In the genomic region with DNA sequence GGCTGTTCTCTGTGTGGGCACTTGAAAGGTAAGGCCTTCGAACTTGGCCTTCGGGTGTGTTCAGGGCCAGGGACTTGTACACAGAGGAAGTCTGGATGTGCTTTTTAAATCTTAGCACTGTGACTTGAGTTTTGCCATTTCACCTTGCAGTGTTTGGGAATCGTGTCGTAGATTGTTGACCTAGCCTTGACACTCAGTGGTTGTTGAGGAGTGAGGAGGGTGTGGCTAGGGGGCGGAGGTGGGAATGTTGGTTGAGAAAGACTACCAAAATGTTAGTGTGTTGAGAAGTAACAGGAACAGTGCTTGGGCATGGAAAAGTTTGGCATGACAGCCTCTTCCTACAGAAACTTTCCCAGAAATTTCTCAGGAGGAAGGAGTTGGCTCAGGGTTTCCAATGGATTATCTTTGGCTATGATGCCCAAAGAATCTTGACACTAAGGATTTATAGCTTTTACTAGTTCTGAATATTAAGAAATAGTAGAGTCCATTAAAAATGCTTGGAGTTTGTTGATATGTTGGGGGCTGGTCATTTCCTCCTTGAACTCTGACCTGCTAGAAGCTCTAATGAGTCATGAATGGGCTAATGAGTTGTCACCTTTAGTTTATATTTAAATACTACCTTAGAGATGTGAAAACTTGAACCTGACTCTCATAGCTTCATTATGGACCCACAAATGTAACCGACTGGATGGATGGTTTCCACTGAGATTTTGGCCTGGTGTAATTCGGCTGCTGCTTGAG, we compare ENCODE assay signal across 21 cellular contexts. TPM values are rescaled to one million over a fixed set of nuclear protein-coding genes. Genes with fewer than 3 reads are reported as not detected.
A peak's percentile ranks its signal among the peaks of the same experiment; 100 is the strongest.
DNase-seq lines count a peak whose midpoint lies in the region; ATAC-seq, FAIRE-seq and TF ChIP-seq lines count a peak whose summit lies in the region.
"Had no signal": no experiment of that assay in that cellular context is flagged by ENCODE, and none has a peak within 500 bp of the region (broad histone marks: within the 10 kb centered on the region; RNA-seq: fewer than 3 reads in every experiment).

No MANE protein-coding gene starts in this region.

- no peak overlapping the region for H3K9ac ChIP-seq in GM12878 (ENCODE audit: control insufficient read depth, insufficient read depth, low read length)
- H3K9ac ChIP-seq in mucosa of rectum (ENCODE audit: low read depth in 1 of 2, low read length in 2 of 2) = no peak overlapping the region
- H3K9ac ChIP-seq: BLaER1 had no signal

- FAIRE-seq in GM12878 (lab: Jason Lieb, UNC) = no peak
- FAIRE-seq: D721Med, H1 had no signal

- RAD21 ChIA-PET in GM12878 (lab: Charles Lee; ENCODE audit: unreplicated experiment) = interaction anchor here (1.2 kb wide), 1 partner anchor 19 kb away, joined by 3 read pairs; no protein-coding TSS in a partner anchor

- SMC1A ChIA-PET in GM12878 (lab: Charles Lee; ENCODE audit: uncharacterized antibody, unreplicated experiment) = no interaction called here

- POLR2A ChIA-PET in GM12878 (lab: Charles Lee) = interaction anchor here (0.6 to 0.7 kb wide), 2 partner anchors 24 to 28 kb away, joined by 3 read pairs; no protein-coding TSS in a partner anchor
- POLR2A ChIA-PET in activated CD8-positive, alpha-beta T cell treated with anti-CD3 and anti-CD28 coated beads, Interleukin-2, amount 10 ng/mL, durations not matched to agents 7 days and 5 days (lab: Charles Lee) = interaction anchor here (0.5 kb wide), 1 partner anchor 132 kb away, joined by 3 read pairs; no protein-coding TSS in a partner anchor

- H3K4me1 Mint-ChIP-seq in activated naive CD8-positive, alpha-beta T cell treated with anti-CD3 and anti-CD28 coated beads, Interleukin-2, amount 50 U/mL, for 24 hours = peaks cover 16% of the 10 kb centered on the region
- H3K4me1 Mint-ChIP-seq in activated naive CD8-positive, alpha-beta T cell treated with anti-CD3 and anti-CD28 coated beads for 36 hours = peaks cover 4% of the 10 kb centered on the region
- no peaks in the 10 kb centered on the region for H3K4me1 Mint-ChIP-seq in activated CD8-positive, alpha-beta T cell treated with anti-CD3 and anti-CD28 coated beads, Interleukin-2, amount 10 ng/mL, durations not matched to agents 7 days and 5 days (ENCODE audit: low read depth)

- H3K27ac Mint-ChIP-seq in activated naive CD8-positive, alpha-beta T cell treated with anti-CD3 and anti-CD28 coated beads, Interleukin-2, amount 50 U/mL, for 24 hours = peak overlapping the region; percentile 26
- H3K27ac Mint-ChIP-seq in activated naive CD8-positive, alpha-beta T cell treated with anti-CD3 and anti-CD28 coated beads for 36 hours = no peak overlapping the region
- no peak overlapping the region for H3K27ac Mint-ChIP-seq in activated CD8-positive, alpha-beta T cell treated with anti-CD3 and anti-CD28 coated beads, Interleukin-2, amount 10 ng/mL, durations not matched to agents 7 days and 5 days
- H3K27ac Mint-ChIP-seq: CD4-positive, alpha-beta memory T cell had no signal

- H3K4me1 ChIP-seq in GM12878 (ENCODE audit: control insufficient read depth, insufficient read depth, low read length) = peaks cover 5% of the 10 kb centered on the region
- H3K4me1 ChIP-seq in mucosa of rectum (ENCODE audit: control insufficient read depth in 2 of 2, insufficient read depth in 2 of 2, low read length in 2 of 2) = peaks cover 19 to 49% of the 10 kb centered on the region in 2 donors
- no peaks in the 10 kb centered on the region for H3K4me1 ChIP-seq in adrenal gland (replicated peaks in 1 of 2)

- TF ChIP-seq RAD21 in GM12878 (IDR thresholded peaks at IDR 0.05; ENCODE audit: insufficient read depth, low read depth, low read length) = no peak

- no peak for TF ChIP-seq EP300 in GM12878 (IDR thresholded peaks at IDR 0.05; ENCODE audit: borderline replicate concordance in 1 of 2, control insufficient read depth in 1 of 2, low read depth in 2 of 2, low read length in 2 of 2)

- no peak overlapping the region for H2AFZ ChIP-seq in GM12878 (ENCODE audit: control insufficient read depth, low read depth, low read length)

- in situ Hi-C loops in GM12878 (cut with MboI) = no loop called here

- TF ChIP-seq POLR2A in GM12878 (IDR thresholded peaks at IDR 0.05; ENCODE audit: low read depth, low read length) (no peak), adrenal gland (IDR thresholded peaks at IDR 0.05) (no peak)

- H3K36me3 Mint-ChIP-seq in activated naive CD8-positive, alpha-beta T cell treated with anti-CD3 and anti-CD28 coated beads, Interleukin-2, amount 50 U/mL, for 24 hours (ENCODE audit: low read depth) = no peaks in the 10 kb centered on the region
- H3K36me3 Mint-ChIP-seq in activated naive CD8-positive, alpha-beta T cell treated with anti-CD3 and anti-CD28 coated beads for 36 hours = no peaks in the 10 kb centered on the region
- no peaks in the 10 kb centered on the region for H3K36me3 Mint-ChIP-seq in activated CD8-positive, alpha-beta T cell treated with anti-CD3 and anti-CD28 coated beads, Interleukin-2, amount 10 ng/mL, durations not matched to agents 7 days and 5 days (ENCODE audit: low read depth)
- H3K36me3 Mint-ChIP-seq: CD4-positive, alpha-beta memory T cell had no signal

- no peak for ATAC-seq in activated naive CD8-positive, alpha-beta T cell treated with anti-CD3 and anti-CD28 coated beads, Interleukin-2, amount 50 U/mL, for 24 hours
- ATAC-seq in GM12878 = no peak
- ATAC-seq in activated CD8-positive, alpha-beta T cell treated with anti-CD3 and anti-CD28 coated beads, Interleukin-2, amount 10 ng/mL, durations not matched to agents 7 days and 5 days = no peak

- no peaks in the 10 kb centered on the region for H3K9me3 Mint-ChIP-seq in activated naive CD8-positive, alpha-beta T cell treated with anti-CD3 and anti-CD28 coated beads, Interleukin-2, amount 50 U/mL, for 24 hours
- H3K9me3 Mint-ChIP-seq in activated naive CD8-positive, alpha-beta T cell treated with anti-CD3 and anti-CD28 coated beads for 36 hours = no peaks in the 10 kb centered on the region
- H3K9me3 Mint-ChIP-seq in activated CD8-positive, alpha-beta T cell treated with anti-CD3 and anti-CD28 coated beads, Interleukin-2, amount 10 ng/mL, durations not matched to agents 7 days and 5 days (ENCODE audit: insufficient read depth) = no peaks in the 10 kb centered on the region
- H3K9me3 Mint-ChIP-seq: CD4-positive, alpha-beta memory T cell had no signal

- H3K27ac ChIP-seq in GM12878 (ENCODE audit: control insufficient read depth, insufficient read depth) (no peak overlapping the region), mucosa of rectum (ENCODE audit: low read depth in 2 of 2, low read length in 2 of 2) (peak overlapping the region; percentile 39 to 80), adrenal gland (no peak overlapping the region)
- H3K27ac ChIP-seq: BLaER1 had no signal

- H3K27me3 Mint-ChIP-seq in activated naive CD8-positive, alpha-beta T cell treated with anti-CD3 and anti-CD28 coated beads, Interleukin-2, amount 50 U/mL, for 24 hours = no peaks in the 10 kb centered on the region
- no peaks in the 10 kb centered on the region for H3K27me3 Mint-ChIP-seq in activated naive CD8-positive, alpha-beta T cell treated with anti-CD3 and anti-CD28 coated beads for 36 hours
- H3K27me3 Mint-ChIP-seq in activated CD8-positive, alpha-beta T cell treated with anti-CD3 and anti-CD28 coated beads, Interleukin-2, amount 10 ng/mL, durations not matched to agents 7 days and 5 days (ENCODE audit: low read depth) = no peaks in the 10 kb centered on the region

- no peak overlapping the region for H3K4me2 ChIP-seq in GM12878 (ENCODE audit: control insufficient read depth, insufficient read depth)
- H3K4me2 ChIP-seq: BLaER1 had no signal

- H3K79me2 ChIP-seq in GM12878 (ENCODE audit: control insufficient read depth, insufficient read depth, low read length) = no peaks in the 10 kb centered on the region

- no TSS peak for BruUV-seq in GM12878 (replicated peaks; lab: Mats Ljungman, UMichigan)

- H3K9me3 ChIP-seq in GM12878 (replicated peaks; ENCODE audit: control insufficient read depth, insufficient read depth, low read length) (no peaks in the 10 kb centered on the region), mucosa of rectum (ENCODE audit: control insufficient read depth in 2 of 2, low read length in 2 of 2) (no peaks in the 10 kb centered on the region), adrenal gland (replicated peaks in 1 of 3) (no peaks in the 10 kb centered on the region)
- H3K9me3 ChIP-seq: BLaER1 had no signal

- CTCF ChIA-PET in GM12878 (lab: Yijun Ruan, JAX) = interaction anchor here (0.7 to 1.2 kb wide), 2 partner anchors 8 to 18 kb away, joined by 3 read pairs; no protein-coding TSS in a partner anchor
- CTCF ChIA-PET in activated CD8-positive, alpha-beta T cell treated with anti-CD3 and anti-CD28 coated beads, Interleukin-2, amount 10 ng/mL, durations not matched to agents 7 days and 5 days (lab: Charles Lee) = no interaction called here

- no peak for DNase-seq in activated naive CD8-positive, alpha-beta T cell treated with anti-CD3 and anti-CD28 coated beads, Interleukin-2, amount 50 U/mL, for 24 hours
- DNase-seq in activated naive CD8-positive, alpha-beta T cell treated with anti-CD3 and anti-CD28 coated beads for 36 hours = no peak
- DNase-seq in GM12878 (ENCODE audit: low read depth, low spot score) = no peak
- no peak for DNase-seq in DMS79 treated with DMSO at 0.1 percent for 48 hours (lab: John Stamatoyannopoulos, UW)
- no peak for DNase-seq in adrenal gland
- DNase-seq in NCI-H510A (lab: John Stamatoyannopoulos, UW) = no peak
- DNase-seq in activated CD8-positive, alpha-beta T cell treated with anti-CD3 and anti-CD28 coated beads, Interleukin-2, amount 10 ng/mL, durations not matched to agents 7 days and 5 days = no peak
- DNase-seq: CD4-positive, alpha-beta memory T cell; Kasumi-1; NCI-H1092 treated with DMSO at 0.1 percent for 48 hours; NCI-H146; NCI-H2029 treated with DMSO at 0.1 percent for 48 hours; NCI-H2171 treated with DMSO at 0.1 percent for 48 hours; NCI-H446 treated with DMSO at 0.1 percent for 48 hours; NCI-H748 treated with DMSO at 0.1 percent for 48 hours; Right ventricle myocardium superior had no signal

- no peak overlapping the region for H3K4me3 Mint-ChIP-seq in activated naive CD8-positive, alpha-beta T cell treated with anti-CD3 and anti-CD28 coated beads, Interleukin-2, amount 50 U/mL, for 24 hours
- H3K4me3 Mint-ChIP-seq in activated naive CD8-positive, alpha-beta T cell treated with anti-CD3 and anti-CD28 coated beads for 36 hours = no peak overlapping the region
- H3K4me3 Mint-ChIP-seq in activated CD8-positive, alpha-beta T cell treated with anti-CD3 and anti-CD28 coated beads, Interleukin-2, amount 10 ng/mL, durations not matched to agents 7 days and 5 days = no peak overlapping the region
- H3K4me3 Mint-ChIP-seq: CD4-positive, alpha-beta memory T cell had no signal

- H3K27me3 ChIP-seq in GM12878 (replicated peaks in 1 of 2; ENCODE audit: control insufficient read depth in 2 of 2, insufficient read depth in 2 of 2, low read length in 1 of 2) (no peaks in the 10 kb centered on the region), mucosa of rectum (ENCODE audit: control insufficient read depth in 2 of 2, insufficient read depth in 2 of 2, low read length in 2 of 2) (no peaks in the 10 kb centered on the region), adrenal gland (no peaks in the 10 kb centered on the region)
- H3K27me3 ChIP-seq: BLaER1 had no signal

- intact Hi-C loops in GM12878 (cut with micrococcal nuclease; ENCODE audit: unreplicated experiment) = no loop called here
- intact Hi-C loops in adrenal gland (cut with DNase I) = no loop called here

- no peak for TF ChIP-seq CTCF in GM12878 (IDR thresholded peaks at IDR 0.05 in 2 of 3, conservative IDR thresholded peaks at IDR 0.05 in 1 of 3; ENCODE audit: control insufficient read depth in 2 of 3, extremely low read depth in 1 of 3, insufficient read depth in 1 of 3, low read depth in 3 of 3, low read length in 3 of 3)
- no peak for TF ChIP-seq CTCF in adrenal gland (IDR thresholded peaks at IDR 0.05)

- 46% methylated on average over 7 of the region's 7 CpGs for WGBS in GM12878 (ENCODE audit: insufficient coverage, insufficient replicate concordance, low lambda C conversion rate, missing lambda C conversion rate)
- 77 to 83% (median 79%) methylated on average over 7 of the region's 7 CpGs for WGBS in adrenal gland, 4 donors

- H4K20me1 ChIP-seq in GM12878 (ENCODE audit: control insufficient read depth, insufficient read depth) = no peaks in the 10 kb centered on the region
- H4K20me1 ChIP-seq: BLaER1 had no signal

- H3K4me3 ChIP-seq in GM12878 (no peak overlapping the region), mucosa of rectum (ENCODE audit: low read length in 2 of 2) (no peak overlapping the region), adrenal gland (no peak overlapping the region)
- H3K4me3 ChIP-seq: BLaER1 had no signal

- H3K36me3 ChIP-seq in GM12878 (ENCODE audit: control insufficient read depth in 2 of 2, insufficient read depth in 2 of 2, low read length in 1 of 2) = no peaks in the 10 kb centered on the region
- no peaks in the 10 kb centered on the region for H3K36me3 ChIP-seq in mucosa of rectum (ENCODE audit: control insufficient read depth in 2 of 2, insufficient read depth in 2 of 2, low read length in 2 of 2)
- no peaks in the 10 kb centered on the region for H3K36me3 ChIP-seq in adrenal gland (replicated peaks in 1 of 2)
- H3K36me3 ChIP-seq: BLaER1 had no signal

RNA-seq across cellular contexts. Expression of a gene that starts 40.6 kb away (rescaled TPM):
- under 1 TPM in 1 of 2 experiments, not detected in 1; 0.12 TPM for total RNA-seq in activated naive CD8-positive, alpha-beta T cell treated with anti-CD3 and anti-CD28 coated beads for 36 hours
- not detected in 2 replicates for total RNA-seq in GM12878 (2013; cell fraction: nucleolus; rRNA removed)
- total RNA-seq in GM12878 (2014; rRNA removed) = not detected in 2 replicates
- total RNA-seq in GM12878 (2014; rRNA removed; fragmentation: Illumina TruSeq; extraction: Trizol) = not detected in 2 replicates
- not detected in 2 replicates for total RNA-seq in GM12878 (2021)
- polyA plus RNA-seq in GM12878 (2011; ENCODE audit: low read depth) = not detected
- polyA plus RNA-seq in GM12878 (2011; rRNA removed) = 0.82 and 0.84 TPM in 2 replicates
- 0.62 and 0.82 TPM in 2 replicates for polyA plus RNA-seq in GM12878 (2011; cell fraction: cytosol; rRNA removed)
- polyA plus RNA-seq in GM12878 (2011; cell fraction: nucleus; rRNA removed) = 0.26 and 0.81 TPM in 2 replicates
- 0.07 and 0.11 TPM in 2 replicates for polyA plus RNA-seq in GM12878 (2012)
- polyA plus RNA-seq in GM12878 (2014; fragmentation: Illumina TruSeq; extraction: Trizol) = 0.07 TPM in 1 of 2 replicates, not detected in the other
- polyA plus RNA-seq in GM12878 (2014; fragmentation: Nextera tagmentation; extraction: Ambion mirVana) = not detected
- polyA plus RNA-seq in GM12878 (2014; rRNA removed) = not detected in 2 replicates
- not detected for polyA plus RNA-seq in GM12878 (2016; fragmentation: Nextera tagmentation; extraction: Ambion mirVana)
- polyA minus RNA-seq in GM12878 (2011; rRNA and poly(A)+ RNA removed) = 0.44 and 0.77 TPM in 2 replicates
- polyA minus RNA-seq in GM12878 (2011; cell fraction: cytosol; rRNA and poly(A)+ RNA removed) = not detected in 2 replicates
- 0.24 and 0.38 TPM in 2 replicates for polyA minus RNA-seq in GM12878 (2011; cell fraction: nucleus; rRNA and poly(A)+ RNA removed)
- not detected for total RNA-seq in adrenal gland
- under 1 TPM in 1 of 3 donors, not detected in 2; 0.07 TPM for polyA plus RNA-seq in adrenal gland
- not detected for total RNA-seq in activated CD8-positive, alpha-beta T cell treated with anti-CD3 and anti-CD28 coated beads, Interleukin-2, amount 10 ng/mL, durations not matched to agents 7 days and 5 days
- total RNA-seq: A172; CD4-positive, alpha-beta memory T cell; H1; Right ventricle myocardium superior had no signal
- polyA plus RNA-seq: CD4-positive, alpha-beta memory T cell; H1 had no signal

Comparison
In these comparisons a context has a peak if more than half of its experiments do, and no peak if none do; other contexts are left out.
1. H3K27ac ChIP-seq: peak in mucosa of rectum (2 of 2); none in GM12878 (single experiment) and adrenal gland (0 of 5).